18 cellular contexts compared by ENCODE assay signal in genomic region chr7:4169505-4169904, GRCh38.
A peak's percentile ranks its signal among the peaks of the same experiment; 100 is the strongest.
DNase-seq lines count a peak whose midpoint lies in the region; ATAC-seq, FAIRE-seq and TF ChIP-seq lines count a peak whose summit lies in the region.
"Had no signal": no experiment of that assay in that cellular context is flagged by ENCODE, and none has a peak within 500 bp of the region (broad histone marks: within the 10 kb centered on the region; RNA-seq: fewer than 3 reads in every experiment).

No MANE protein-coding gene starts in this region.

- DNase-seq in Right ventricle myocardium inferior (ENCODE audit: missing footprints) = peak; percentile 27
- DNase-seq in cardiac septum (ENCODE audit: low spot score) = no peak
- no peak for DNase-seq in RWPE2 (ENCODE audit: low spot score)
- DNase-seq in left kidney (ENCODE audit: low read depth, low spot score) = peak; percentile 39
- no peak for DNase-seq in urothelium cell line (ENCODE audit: low spot score)
- no peak for DNase-seq in ecto neural progenitor cell (ENCODE audit: low spot score)
- DNase-seq in lower leg skin (ENCODE audit: low spot score in 2 of 2) = no peak
- DNase-seq: activated CD4-positive, alpha-beta T cell treated with anti-CD3 and anti-CD28 coated beads for 36 hours; activated CD8-positive, alpha-beta memory T cell treated with anti-CD3 and anti-CD28 coated beads, Interleukin-2, amount 10 ng/mL, durations not matched to agents 7 days and 5 days; Karpas-422; mesendoderm; NCI-H2171 treated with DMSO at 0.1 percent for 48 hours; NCI-H774 had no signal

- intact Hi-C loops in Right ventricle myocardium inferior (cut with DNase I) = no loop called here
- intact Hi-C loops in cardiac septum (cut with DNase I) = no loop called here
- intact Hi-C loops in lower leg skin (cut with DNase I; ENCODE audit: low total_unique reads) = no loop called here

- no peak overlapping the region for H3K27ac ChIP-seq in RWPE2 (ENCODE audit: poor library complexity, severe bottlenecking)
- H3K27ac ChIP-seq: coronary artery, PC-9, prostate gland had no signal

- peak; percentile 20 for FAIRE-seq in urothelium cell line (lab: Jason Lieb, UNC)
- FAIRE-seq: islet of Langerhans had no signal

- ATAC-seq in Right ventricle myocardium inferior (no peak), RWPE2 (ENCODE audit: low read depth) (peak; percentile 77), HG02759 (IDR thresholded peaks at IDR 0.05; ENCODE audit: unreplicated experiment) (no peak)
- ATAC-seq: activated CD4-positive, alpha-beta T cell treated with anti-CD3 and anti-CD28 coated beads for 36 hours; activated CD8-positive, alpha-beta memory T cell treated with anti-CD3 and anti-CD28 coated beads, Interleukin-2, amount 10 ng/mL, durations not matched to agents 7 days and 5 days had no signal

- no peak overlapping the region for H3K4me3 ChIP-seq in RWPE2 (ENCODE audit: severe bottlenecking)
- no peak overlapping the region for H3K4me3 ChIP-seq in lower leg skin (ENCODE audit: low read depth, poor library complexity, severe bottlenecking)
- H3K4me3 ChIP-seq: coronary artery, PC-9, prostate gland had no signal

- no peak for TF ChIP-seq POLR2A in lower leg skin (IDR thresholded peaks at IDR 0.05)

- no peaks in the 10 kb centered on the region for H3K4me1 ChIP-seq in RWPE2 (ENCODE audit: insufficient read depth, poor library complexity, severe bottlenecking)
- H3K4me1 ChIP-seq: prostate gland had no signal

- no peaks in the 10 kb centered on the region for H3K27me3 ChIP-seq in RWPE2 (ENCODE audit: insufficient read depth, poor library complexity, severe bottlenecking)

- no peaks in the 10 kb centered on the region for H3K9me3 ChIP-seq in RWPE2 (ENCODE audit: severe bottlenecking)
- H3K9me3 ChIP-seq: prostate gland had no signal

- H3K36me3 ChIP-seq in RWPE2 (ENCODE audit: low read depth) = no peaks in the 10 kb centered on the region
- H3K36me3 ChIP-seq: prostate gland had no signal

- 61 to 80% methylated on average over 10 of the region's 10 CpGs for WGBS in lower leg skin, 2 donors

- TF ChIP-seq CTCF in RWPE2 (IDR thresholded peaks at IDR 0.05; ENCODE audit: poor library complexity, severe bottlenecking) = no peak
- no peak for TF ChIP-seq CTCF in lower leg skin (IDR thresholded peaks at IDR 0.05)

Comparison
In these comparisons a context has a peak if more than half of its experiments do, and no peak if none do; other contexts are left out.
1. DNase-seq: peak in Right ventricle myocardium inferior (single experiment) and left kidney (single experiment); none in cardiac septum (single experiment), RWPE2 (single experiment), urothelium cell line (single experiment), ecto neural progenitor cell (single experiment) and lower leg skin (0 of 2).